In genomic region chr13:70457474-70457873, GRCh38 we compare ENCODE assay signal across 21 cellular contexts.
DNase-seq lines count a peak whose midpoint lies in the region; ATAC-seq and TF ChIP-seq lines count a peak whose summit lies in the region.
"Had no signal": no experiment of that assay in that cellular context is flagged by ENCODE, and none has a peak within 500 bp of the region (broad histone marks: within the 10 kb centered on the region; RNA-seq: fewer than 3 reads in every experiment).

No MANE protein-coding gene starts in this region.

- no peak overlapping the region for H3K4me3 ChIP-seq in choroid plexus epithelial cell (ENCODE audit: low read depth, low read length)
- H3K4me3 ChIP-seq: A549 had no signal

- ATAC-seq in left lobe of liver (peak; percentile 43), HG02973 (IDR thresholded peaks at IDR 0.05; ENCODE audit: unreplicated experiment) (no peak)
- ATAC-seq: Panc1, Right ventricle myocardium inferior had no signal

- TF ChIP-seq CTCF in choroid plexus epithelial cell (conservative IDR thresholded peaks at IDR 0.05; ENCODE audit: low read depth, low read length): no peak

- DNase-seq in A172 (ENCODE audit: low spot score): peak; percentile 30
- peak; percentile 19 for DNase-seq in HK-2 (ENCODE audit: unreplicated experiment)
- peak; percentile 5 for DNase-seq in choroid plexus epithelial cell (ENCODE audit: low read depth)
- DNase-seq in left lobe of liver (ENCODE audit: low spot score): no peak
- no peak for DNase-seq in NCI-H524 treated with DMSO at 0.1 percent for 48 hours (lab: John Stamatoyannopoulos, UW)
- DNase-seq in dermis blood vessel endothelial cell: no peak
- DNase-seq in NCI-H2107 treated with DMSO at 0.1 percent for 48 hours (lab: John Stamatoyannopoulos, UW; ENCODE audit: unreplicated experiment): no peak
- DNase-seq: Caco-2, DMS79 treated with DMSO at 0.1 percent for 48 hours, GF-D8, HFFc6, Karpas-422, MM.1S, NCI-H2029 treated with DMSO at 0.1 percent for 48 hours, NCI-H226, NCI-H82, SK-N-SH had no signal

Comparison
In these comparisons a context has a peak if more than half of its experiments do, and no peak if none do; other contexts are left out.
1. DNase-seq: peak in A172 (single experiment), HK-2 (single experiment) and choroid plexus epithelial cell (single experiment); none in left lobe of liver (single experiment), NCI-H524 treated with DMSO at 0.1 percent for 48 hours (single experiment), dermis blood vessel endothelial cell (single experiment) and NCI-H2107 treated with DMSO at 0.1 percent for 48 hours (single experiment).